Comparison of ENCODE assay signal across 23 cellular contexts in the genomic region with DNA sequence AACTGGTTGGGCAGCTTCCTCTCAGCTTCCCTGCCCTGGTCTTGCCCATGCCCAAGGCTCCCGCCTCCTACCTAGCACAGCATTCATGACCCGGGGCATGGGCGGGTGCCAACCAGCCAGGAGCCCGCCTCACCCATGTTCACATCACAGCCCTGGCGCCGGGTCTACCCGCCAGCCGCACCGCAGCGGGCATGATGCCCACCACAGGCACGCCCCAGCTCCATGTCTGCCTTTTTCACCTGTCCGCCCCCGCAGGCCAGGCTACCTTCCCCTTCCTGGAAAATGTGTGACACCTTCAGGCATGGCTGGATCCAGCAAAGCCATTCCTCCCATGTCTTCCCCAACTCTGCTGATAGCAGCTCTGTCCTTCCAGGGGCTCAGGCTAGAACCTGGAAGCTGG. TPM values are rescaled to one million over a fixed set of nuclear protein-coding genes. Genes with fewer than 3 reads are reported as not detected.
A peak's percentile ranks its signal among the peaks of the same experiment; 100 is the strongest.
DNase-seq lines count a peak whose midpoint lies in the region; ATAC-seq and TF ChIP-seq lines count a peak whose summit lies in the region.
"Had no signal": no experiment of that assay in that cellular context is flagged by ENCODE, and none has a peak within 500 bp of the region (broad histone marks: within the 10 kb centered on the region; RNA-seq: fewer than 3 reads in every experiment).

No MANE protein-coding gene starts in this region.

- no peak overlapping the region for H3K4me3 ChIP-seq in RWPE2 (ENCODE audit: severe bottlenecking)
- no peak overlapping the region for H3K4me3 ChIP-seq in prostate gland
- no peak overlapping the region for H3K4me3 ChIP-seq in hepatocyte
- no peak overlapping the region for H3K4me3 ChIP-seq in BE2C (ENCODE audit: low read depth, low read length)
- H3K4me3 ChIP-seq: colonic mucosa, esophagus muscularis mucosa, gastrocnemius medialis, skin epidermis had no signal

- no peak overlapping the region for H4K8ac ChIP-seq in H9 (replicated peaks; ENCODE audit: insufficient read length, low read depth, low read length)

- H3K36me3 Mint-ChIP-seq in H9 (ENCODE audit: insufficient read depth in 1 of 3, low read depth in 3 of 3): peaks cover 4% of the 10 kb centered on the region in 3 experiments; a peak in 3 of 7 replicates
- H3K36me3 Mint-ChIP-seq in glutamatergic neuron (ENCODE audit: unreplicated experiment): no peaks in the 10 kb centered on the region
- H3K36me3 Mint-ChIP-seq: CD4-positive, CD25-positive, alpha-beta regulatory T cell had no signal

- H3K9me3 ChIP-seq in H9 (ENCODE audit: control insufficient read depth, low read depth, low read length) (no peaks in the 10 kb centered on the region), RWPE2 (ENCODE audit: severe bottlenecking) (no peaks in the 10 kb centered on the region), prostate gland (no peaks in the 10 kb centered on the region), hepatocyte (ENCODE audit: low read depth) (no peaks in the 10 kb centered on the region), BE2C (no peaks in the 10 kb centered on the region)
- H3K9me3 ChIP-seq: colonic mucosa, esophagus muscularis mucosa, gastrocnemius medialis had no signal

- H3K36me3 ChIP-seq in RWPE2 (ENCODE audit: low read depth) (no peaks in the 10 kb centered on the region), prostate gland (no peaks in the 10 kb centered on the region), hepatocyte (replicated peaks; ENCODE audit: insufficient read depth, low read depth) (no peaks in the 10 kb centered on the region), BE2C (no peaks in the 10 kb centered on the region)
- H3K36me3 ChIP-seq: colonic mucosa, esophagus muscularis mucosa, gastrocnemius medialis had no signal

- H3K27me3 Mint-ChIP-seq in H9 (ENCODE audit: low read depth) (peaks cover 3% of the 10 kb centered on the region; the same call in 1 of the 2 replicates), glutamatergic neuron (ENCODE audit: unreplicated experiment) (peaks cover 28% of the 10 kb centered on the region)

- H2BK120ac ChIP-seq in H9 (ENCODE audit: low read depth, low read length, poor library complexity, severe bottlenecking): no peak overlapping the region

- no peak overlapping the region for H2BK15ac ChIP-seq in H9 (ENCODE audit: low read depth, low read length)

- H3K9me3 Mint-ChIP-seq in H9: no peaks in the 10 kb centered on the region
- H3K9me3 Mint-ChIP-seq in glutamatergic neuron (ENCODE audit: unreplicated experiment): peaks cover 28% of the 10 kb centered on the region

- H3K79me1 ChIP-seq in H9 (ENCODE audit: insufficient read depth, low read depth, low read length, poor library complexity, severe bottlenecking): peaks cover 4% of the 10 kb centered on the region

- no peak overlapping the region for H3K9ac ChIP-seq in H9 (ENCODE audit: extremely low read depth, insufficient read length, low read length)

- H3T11ph ChIP-seq in H9 (ENCODE audit: low read length): no peak overlapping the region

- WGBS in H9 (ENCODE audit: extremely low coverage, insufficient read length, low lambda C conversion rate): no CpG with 5 or more reads among the region's 13 CpGs
- WGBS in prostate gland: 45% methylated on average over 13 of the region's 13 CpGs
- WGBS in hepatocyte (ENCODE audit: low lambda C conversion rate, missing lambda C conversion rate): 98% methylated on average over 13 of the region's 13 CpGs

- H4K5ac ChIP-seq in H9 (ENCODE audit: insufficient read length, low read depth, low read length): no peak overlapping the region

- H2AFZ ChIP-seq in H9 (ENCODE audit: low read length) (no peak overlapping the region), hepatocyte (no peak overlapping the region)

- no peak overlapping the region for H4K91ac ChIP-seq in H9 (ENCODE audit: insufficient read length, low read depth, low read length)

- no peak overlapping the region for H2AK5ac ChIP-seq in H9 (ENCODE audit: insufficient read length, low read length)

- no peak overlapping the region for H3K4ac ChIP-seq in H9 (ENCODE audit: low read depth, low read length)

- H3K27ac Mint-ChIP-seq in H9 (peak overlapping the region in 2 of 3 experiments; percentile 18 to 66; a peak in 2 of 7 replicates), glutamatergic neuron (ENCODE audit: unreplicated experiment) (peak overlapping the region; percentile 60)
- H3K27ac Mint-ChIP-seq: activated CD4-positive, alpha-beta T cell treated with anti-CD3 and anti-CD28 coated beads, Interleukin-2, amount 10 ng/mL, durations not matched to agents 24 days and 14 days had no signal

- H3K4me1 Mint-ChIP-seq in H9 (peaks cover 9 to 15% of the 10 kb centered on the region in 2 experiments), glutamatergic neuron (ENCODE audit: low read depth, unreplicated experiment) (peaks cover 17% of the 10 kb centered on the region)
- H3K4me1 Mint-ChIP-seq: activated CD4-positive, alpha-beta T cell treated with anti-CD3 and anti-CD28 coated beads, Interleukin-2, amount 10 ng/mL, durations not matched to agents 24 days and 14 days had no signal

- intact Hi-C loops in prostate gland (cut with DNase I): no loop called here
- intact Hi-C loops in Right ventricle myocardium inferior (cut with DNase I): no loop called here

- no peaks in the 10 kb centered on the region for H3K9me2 ChIP-seq in hepatocyte (replicated peaks; ENCODE audit: insufficient read depth)

- peaks cover 2% of the 10 kb centered on the region; the same call in 1 of the 2 replicates for H3K79me2 ChIP-seq in H9 (ENCODE audit: insufficient read depth, low read length)
- H3K79me2 ChIP-seq in hepatocyte: no peaks in the 10 kb centered on the region

- H3K56ac ChIP-seq in H9 (ENCODE audit: insufficient read length, low read depth, low read length): no peak overlapping the region

- ATAC-seq in RWPE2 (ENCODE audit: low read depth) (peak; percentile 71), Right ventricle myocardium inferior (no peak)
- ATAC-seq: gastrocnemius medialis had no signal

- H3K14ac ChIP-seq in H9 (ENCODE audit: insufficient read depth, low read length): no peak overlapping the region

- H3K4me1 ChIP-seq in H9 (ENCODE audit: insufficient read depth, low read length) (no peaks in the 10 kb centered on the region), RWPE2 (ENCODE audit: insufficient read depth, poor library complexity, severe bottlenecking) (no peaks in the 10 kb centered on the region), prostate gland (replicated peaks) (no peaks in the 10 kb centered on the region), hepatocyte (ENCODE audit: insufficient read depth) (no peaks in the 10 kb centered on the region), BE2C (no peaks in the 10 kb centered on the region)
- H3K4me1 ChIP-seq: colonic mucosa had no signal

- H3K4me2 ChIP-seq in H9 (ENCODE audit: insufficient read depth, insufficient read length, low read length): no peak overlapping the region
- H3K4me2 ChIP-seq in hepatocyte: no peak overlapping the region

- H4K20me1 ChIP-seq in H9 (ENCODE audit: control insufficient read depth, insufficient read depth, insufficient read length): no peaks in the 10 kb centered on the region
- no peaks in the 10 kb centered on the region for H4K20me1 ChIP-seq in hepatocyte (ENCODE audit: insufficient read depth, poor library complexity, severe bottlenecking)

- H2BK20ac ChIP-seq in H9 (ENCODE audit: low read depth, low read length, poor library complexity, severe bottlenecking): no peak overlapping the region

- no peaks in the 10 kb centered on the region for H3K27me3 ChIP-seq in H9 (ENCODE audit: insufficient read depth, low read length)
- no peaks in the 10 kb centered on the region for H3K27me3 ChIP-seq in RWPE2 (ENCODE audit: insufficient read depth, poor library complexity, severe bottlenecking)
- H3K27me3 ChIP-seq in prostate gland (replicated peaks; ENCODE audit: insufficient read depth): no peaks in the 10 kb centered on the region
- no peaks in the 10 kb centered on the region for H3K27me3 ChIP-seq in hepatocyte
- H3K27me3 ChIP-seq in BE2C: no peaks in the 10 kb centered on the region
- H3K27me3 ChIP-seq: esophagus muscularis mucosa, gastrocnemius medialis had no signal

- DNase-seq in H9 (no peak), RWPE2 (ENCODE audit: low spot score) (peak; percentile 72), glutamatergic neuron (no peak), prostate gland (ENCODE audit: low spot score) (peak; percentile 92), hepatocyte (ENCODE audit: low spot score) (no peak), Right ventricle myocardium inferior (ENCODE audit: missing footprints) (no peak), BE2C (no peak)
- no peak for DNase-seq in stimulated activated CD4-positive, alpha-beta T cell treated with anti-CD3 and anti-CD28 coated beads, Interleukin-2, amount 100 ng/mL, for 48 hours
- DNase-seq: activated CD4-positive, alpha-beta T cell treated with anti-CD3 and anti-CD28 coated beads, Interleukin-2, amount 10 ng/mL, durations not matched to agents 24 days and 14 days; activated naive CD4-positive, alpha-beta T cell treated with Interleukin-2 at 50 U/mL for 16 hours; activated T-cell treated with anti-CD3 and anti-CD28 coated beads, Interleukin-2, amount 50 U/mL, for 48 hours; CD4-positive, CD25-positive, alpha-beta regulatory T cell; colonic mucosa; effector memory CD4-positive, alpha-beta T cell; EL; gastrocnemius medialis; NCI-H1092; NCI-H1930; NCI-H226; NCI-H82 had no signal

- H3K4me3 Mint-ChIP-seq in H9 (no peak overlapping the region), glutamatergic neuron (ENCODE audit: unreplicated experiment) (no peak overlapping the region)
- H3K4me3 Mint-ChIP-seq: activated CD4-positive, alpha-beta T cell treated with anti-CD3 and anti-CD28 coated beads, Interleukin-2, amount 10 ng/mL, durations not matched to agents 24 days and 14 days; CD4-positive, CD25-positive, alpha-beta regulatory T cell had no signal

- no peak overlapping the region for H2BK5ac ChIP-seq in H9 (ENCODE audit: insufficient read length, low read length)

- peak; percentile 27 for TF ChIP-seq POLR2A in prostate gland (IDR thresholded peaks at IDR 0.05)

- TF ChIP-seq CTCF in H9 (conservative IDR thresholded peaks at IDR 0.05): no peak
- no peak for TF ChIP-seq CTCF in RWPE2 (IDR thresholded peaks at IDR 0.05; ENCODE audit: poor library complexity, severe bottlenecking)
- no peak for TF ChIP-seq CTCF in glutamatergic neuron (IDR thresholded peaks at IDR 0.05; ENCODE audit: partially characterized antibody, unreplicated experiment)
- TF ChIP-seq CTCF in prostate gland (IDR thresholded peaks at IDR 0.05): no peak
- TF ChIP-seq CTCF in hepatocyte (IDR thresholded peaks at IDR 0.05; ENCODE audit: poor library complexity): no peak
- TF ChIP-seq CTCF in BE2C (IDR thresholded peaks at IDR 0.05; ENCODE audit: low read depth, low read length): no peak

- no peak overlapping the region for H3K18ac ChIP-seq in H9 (ENCODE audit: insufficient read length, low read depth, low read length)

- no peak overlapping the region for H3K27ac ChIP-seq in H9 (ENCODE audit: insufficient read length, low read depth, low read length)
- H3K27ac ChIP-seq in RWPE2 (ENCODE audit: poor library complexity, severe bottlenecking): no peak overlapping the region
- peak overlapping the region; percentile 53 to 62 for H3K27ac ChIP-seq in prostate gland
- no peak overlapping the region for H3K27ac ChIP-seq in hepatocyte
- H3K27ac ChIP-seq: colonic mucosa, esophagus muscularis mucosa, gastrocnemius medialis, skin epidermis had no signal

- H3K23ac ChIP-seq in H9 (ENCODE audit: insufficient read length, low read depth, low read length): no peak overlapping the region

- H3K23me2 ChIP-seq in H9 (ENCODE audit: insufficient read length, low read depth, low read length, poor library complexity, severe bottlenecking): peaks cover 7% of the 10 kb centered on the region

- no peak overlapping the region for H2BK12ac ChIP-seq in H9 (ENCODE audit: insufficient read length, low read depth, low read length)

RNA-seq across cellular contexts. Expression of a gene that starts 42.1 kb away (rescaled TPM):
- total RNA-seq in H9 (2021) (182 and 186 TPM in 2 replicates), glutamatergic neuron (ENCODE audit: unreplicated experiment) (1,064 TPM), prostate gland (100 to 1,000 TPM; 221 to 379 TPM), hepatocyte (39.1 and 65.5 TPM in 2 replicates), Right ventricle myocardium inferior (61.0 TPM)
- 21.9 and 25.7 TPM in 2 replicates for polyA plus RNA-seq in hepatocyte
- 59.9 TPM for polyA plus RNA-seq in BE2C (2012; ENCODE audit: insufficient read depth, insufficient read length, low read depth)
- total RNA-seq: T-helper 1 cell treated with Interleukin-12 subunit alpha and Interleukin-12 subunit beta and Interleukin-4 antibody, amounts not matched to agents 30 ng/mL and 1 ng/mL, for 36 hours had no signal

Comparison
In these comparisons a context has a peak if more than half of its experiments do, and no peak if none do; other contexts are left out.
1. DNase-seq: peak in RWPE2 (single experiment) and prostate gland (single experiment); none in H9 (single experiment), glutamatergic neuron (single experiment), hepatocyte (single experiment), stimulated activated CD4-positive, alpha-beta T cell treated with anti-CD3 and anti-CD28 coated beads, Interleukin-2, amount 100 ng/mL, for 48 hours (0 of 2), Right ventricle myocardium inferior (single experiment) and BE2C (single experiment).
2. H3K27ac ChIP-seq: peak in prostate gland (2 of 2); none in H9 (single experiment), RWPE2 (single experiment) and hepatocyte (single experiment).